In the genomic region with DNA sequence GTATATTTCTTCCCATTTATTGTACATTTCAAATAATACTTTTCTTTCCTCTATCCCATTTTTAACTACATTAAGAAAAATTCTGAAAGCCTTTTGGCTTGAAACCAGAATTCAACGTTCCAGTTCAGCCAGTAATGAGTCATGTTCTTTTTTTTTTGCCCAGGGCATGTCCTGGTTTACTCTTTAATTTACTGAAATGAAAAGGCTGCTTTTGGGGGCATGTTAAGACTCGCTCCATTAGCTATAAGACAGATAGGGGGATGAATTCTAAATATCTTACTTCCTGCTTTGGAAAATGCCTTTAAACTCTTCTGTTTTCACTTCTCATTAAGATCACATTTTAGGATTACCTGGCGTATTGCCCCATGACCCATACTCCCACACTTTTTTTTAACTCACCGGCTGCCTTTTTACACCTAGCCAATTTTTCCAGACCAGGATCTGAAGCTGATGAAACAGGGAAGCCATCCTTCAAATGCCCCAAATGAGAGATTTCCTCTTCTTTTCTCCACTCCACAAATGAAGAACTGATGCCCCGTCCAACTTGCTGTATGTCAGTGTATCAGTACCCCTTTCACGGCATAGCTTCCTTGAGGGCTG, we compare ENCODE assay signal across 9 cellular contexts. TPM values are rescaled to one million over a fixed set of nuclear protein-coding genes. Genes with fewer than 3 reads are reported as not detected.
DNase-seq lines count a peak whose midpoint lies in the region; ATAC-seq and TF ChIP-seq lines count a peak whose summit lies in the region.
"Had no signal": no experiment of that assay in that cellular context is flagged by ENCODE, and none has a peak within 500 bp of the region (broad histone marks: within the 10 kb centered on the region; RNA-seq: fewer than 3 reads in every experiment).

No MANE protein-coding gene starts in this region.

- H3K4me1 ChIP-seq in GM23338 (ENCODE audit: insufficient read depth) (no peaks in the 10 kb centered on the region), PC-9 (replicated peaks; ENCODE audit: insufficient read depth) (peaks cover 30% of the 10 kb centered on the region)

- H3K9me3 ChIP-seq in PC-9 (ENCODE audit: insufficient read depth, low read depth), result no peaks in the 10 kb centered on the region

- TF ChIP-seq CTCF in GM23338 (conservative IDR thresholded peaks at IDR 0.05; ENCODE audit: low read depth in 2 of 2) (no peak), PC-9 (conservative IDR thresholded peaks at IDR 0.05) (no peak)

- H3K27ac ChIP-seq in GM23338 (ENCODE audit: low read depth) (no peak overlapping the region), PC-9 (peak overlapping the region; percentile 81)

- H3K27me3 Mint-ChIP-seq in GM23338 (ENCODE audit: insufficient read depth, low read depth, poor library complexity), result no peaks in the 10 kb centered on the region

- BruUV-seq in PC-9 (replicated peaks; lab: Mats Ljungman, UMichigan), result TSS peak; percentile 61

- H3K79me2 ChIP-seq in GM23338 (replicated peaks; ENCODE audit: insufficient read depth), result no peaks in the 10 kb centered on the region
- no peaks in the 10 kb centered on the region for H3K79me2 ChIP-seq in PC-9 (ENCODE audit: low read depth)

- H3K4me2 ChIP-seq in GM23338, result no peak overlapping the region
- peak overlapping the region; percentile 56 for H3K4me2 ChIP-seq in PC-9

- CTCF ChIA-PET in PC-9 (lab: Charles Lee), result no interaction called here

- POLR2A ChIA-PET in PC-9 (lab: Charles Lee; ENCODE audit: unreplicated experiment), result no interaction called here

- H3K4me3 ChIP-seq in GM23338, result no peak overlapping the region
- peak overlapping the region; percentile 18; the same call in 1 of the 2 replicates for H3K4me3 ChIP-seq in PC-9

- intact Hi-C loops in PC-9 (cut with micrococcal nuclease; ENCODE audit: unreplicated experiment), result no loop called here

- H3K9me2 ChIP-seq in GM23338 (ENCODE audit: insufficient read depth), result no peaks in the 10 kb centered on the region
- H3K9me2 ChIP-seq in PC-9 (ENCODE audit: insufficient read depth), result 0 out of 2 replicates have a peak, but pooled peaks cover 6% of the 10 kb centered on the region

- no peak for ATAC-seq in GM23338

- H3K27me3 ChIP-seq in GM23338 (ENCODE audit: insufficient read depth), result no peaks in the 10 kb centered on the region
- no peaks in the 10 kb centered on the region for H3K27me3 ChIP-seq in PC-9 (ENCODE audit: insufficient read depth, low read depth)

- H3K9me3 Mint-ChIP-seq in GM23338, result no peaks in the 10 kb centered on the region

- H3K36me3 ChIP-seq in GM23338 (ENCODE audit: insufficient read depth) (no peaks in the 10 kb centered on the region), PC-9 (ENCODE audit: low read depth) (no peaks in the 10 kb centered on the region)

- no peaks in the 10 kb centered on the region for H4K20me1 ChIP-seq in GM23338 (replicated peaks; ENCODE audit: insufficient read depth)
- H4K20me1 ChIP-seq in PC-9 (ENCODE audit: insufficient read depth), result no peaks in the 10 kb centered on the region

- no peaks in the 10 kb centered on the region for H3F3A ChIP-seq in GM23338 (replicated peaks; ENCODE audit: low read depth)
- H3F3A ChIP-seq in PC-9 (ENCODE audit: insufficient read depth, low read depth), result peaks cover 25% of the 10 kb centered on the region

- no peaks in the 10 kb centered on the region for H3K36me3 Mint-ChIP-seq in GM23338 (ENCODE audit: low read depth)

- H2AFZ ChIP-seq in GM23338 (peak overlapping the region; percentile 78; the same call in 1 of the 2 replicates), PC-9 (peak overlapping the region; percentile 30; the same call in 1 of the 2 replicates)

- in situ Hi-C loops in ACHN (cut with HindIII; ENCODE audit: low pct_ligation_motif_present, low pct_unique_long_range_greater_than_20kb, low sequenced_read_pairs), result no loop called here

- H3K4me1 Mint-ChIP-seq in GM23338, result no peaks in the 10 kb centered on the region; the same call in 2 of the 3 replicates

- DNase-seq in ACHN, result peak; percentile 66
- DNase-seq in GM23338 (ENCODE audit: low spot score), result no peak
- peak; percentile 26 to 82 for DNase-seq in PC-9
- peak; percentile 53 for DNase-seq in fibroblast of the conjunctiva (ENCODE audit: low read depth)
- no peak for DNase-seq in hypothalamus (lab: John Stamatoyannopoulos, UW)
- no peak for DNase-seq in NCI-H1417 treated with DMSO at 0.1 percent for 48 hours (lab: John Stamatoyannopoulos, UW)
- no peak for DNase-seq in NOMO-1 treated with dmso at 0.1 percent for 144 hours (lab: John Stamatoyannopoulos, UW; ENCODE audit: unreplicated experiment)
- DNase-seq in stimulated activated CD4-positive, alpha-beta T cell treated with anti-CD3 and anti-CD28 coated beads, Interleukin-4, amount 100 ng/mL, for 1 hour, result no peak

- peak overlapping the region; percentile 77 for H3K27ac Mint-ChIP-seq in GM23338

- H3K4me3 Mint-ChIP-seq in GM23338, result no peak overlapping the region

TF ChIP-seq in GM23338, 12 proteins besides CTCF, POLR2A, EP300 and RAD21:
- TF ChIP-seq ZNF462 (CRISPR knock-in tag; IDR thresholded peaks at IDR 0.05), result no peak
- TF ChIP-seq ZNF114 (CRISPR knock-in tag; IDR thresholded peaks at IDR 0.05), result no peak
- no peak for TF ChIP-seq EZH2 (IDR thresholded peaks at IDR 0.05; ENCODE audit: low read depth, unreplicated experiment)
- TF ChIP-seq JUNB (IDR thresholded peaks at IDR 0.05; ENCODE audit: unreplicated experiment), result no peak
- no peak for TF ChIP-seq STAT1 (IDR thresholded peaks at IDR 0.05; ENCODE audit: unreplicated experiment)

RNA-seq across cellular contexts. Expression of gene ABCA12, which starts 0.6 kb away (rescaled TPM):
- total RNA-seq in GM23338 (2014; rRNA removed; shearing (Covaris generic)), result 0.10 TPM in 1 of 2 replicates, not detected in the other
- 0.05 TPM in 1 of 2 replicates, not detected in the other for polyA plus RNA-seq in GM23338 (2016; fragmentation: Nextera tagmentation; extraction: Ambion mirVana)
- 1.8 and 2.0 TPM in 2 replicates for total RNA-seq in PC-9 (2021)
- total RNA-seq: HT-29 had no signal

Comparison
In these comparisons a context has a peak if more than half of its experiments do, and no peak if none do; other contexts are left out.
1. DNase-seq: peak in ACHN (single experiment), PC-9 (2 of 2) and fibroblast of the conjunctiva (single experiment); none in GM23338 (single experiment), hypothalamus (0 of 51), NCI-H1417 treated with DMSO at 0.1 percent for 48 hours (single experiment), NOMO-1 treated with dmso at 0.1 percent for 144 hours (single experiment) and stimulated activated CD4-positive, alpha-beta T cell treated with anti-CD3 and anti-CD28 coated beads, Interleukin-4, amount 100 ng/mL, for 1 hour (single experiment).